Comparison of ENCODE assay signal across 26 cellular contexts in genomic region chr1:19717467-19717866, GRCh38. TPM values are rescaled to one million over a fixed set of nuclear protein-coding genes. Genes with fewer than 3 reads are reported as not detected.
"Had no signal": no experiment of that assay in that cellular context is flagged by ENCODE, and none has a peak within 500 bp of the region (broad histone marks: within the 10 kb centered on the region; RNA-seq: fewer than 3 reads in every experiment).

No MANE protein-coding gene starts in this region.

- H3K27ac Mint-ChIP-seq: memory B cell had no signal

- H3K4me1 ChIP-seq: gastrocnemius medialis, heart right ventricle, left lung, lower lobe of right lung had no signal

- H3K27me3 Mint-ChIP-seq: memory B cell had no signal

- H3K27ac ChIP-seq: coronary artery, dorsolateral prefrontal cortex, epithelial cell of prostate, esophagus squamous epithelium, gastrocnemius medialis, heart right ventricle, left lung, lower lobe of right lung had no signal

- H3K9me3 ChIP-seq: esophagus squamous epithelium, gastrocnemius medialis, heart right ventricle, left lung, lower lobe of right lung had no signal

- H3K4me3 ChIP-seq: coronary artery, dorsolateral prefrontal cortex, esophagus squamous epithelium, gastrocnemius medialis, heart right ventricle, left lung, lower lobe of right lung had no signal

- DNase-seq: dermis blood vessel endothelial cell; dorsolateral prefrontal cortex; effector CD4-positive, alpha-beta T cell; effector memory CD4-positive, alpha-beta T cell; erythroblast; esophagus squamous epithelium; foreskin fibroblast; foreskin melanocyte; gastrocnemius medialis; glutamatergic neuron; heart right ventricle; hippocampal formation; left cardiac atrium; left lung; left ventricle myocardium superior; lower lobe of right lung; mesendoderm; midbrain had no signal

- H3K9me3 Mint-ChIP-seq: memory B cell had no signal

- H3K36me3 ChIP-seq: gastrocnemius medialis, lower lobe of right lung had no signal

- H3K4me3 Mint-ChIP-seq: memory B cell had no signal

- ATAC-seq: esophagus mucosa, gastrocnemius medialis, heart right ventricle, left cardiac atrium, left lung, left ventricle myocardium superior, lower lobe of right lung had no signal

- H3K27me3 ChIP-seq: dorsolateral prefrontal cortex, esophagus squamous epithelium, gastrocnemius medialis, heart right ventricle, left lung had no signal

RNA-seq across cellular contexts. Expression of gene HTR6, which starts 52.8 kb away (rescaled TPM):
- total RNA-seq: dermis blood vessel endothelial cell, esophagus mucosa, esophagus squamous epithelium, gastrocnemius medialis, glomerular endothelial cell, heart right ventricle, kidney epithelial cell, left cardiac atrium, left lung, left ventricle myocardium superior, lower lobe of right lung, lung microvascular endothelial cell, mucosa of gallbladder had no signal
